ENCODE assay signal across 8 cellular contexts in the genomic region with DNA sequence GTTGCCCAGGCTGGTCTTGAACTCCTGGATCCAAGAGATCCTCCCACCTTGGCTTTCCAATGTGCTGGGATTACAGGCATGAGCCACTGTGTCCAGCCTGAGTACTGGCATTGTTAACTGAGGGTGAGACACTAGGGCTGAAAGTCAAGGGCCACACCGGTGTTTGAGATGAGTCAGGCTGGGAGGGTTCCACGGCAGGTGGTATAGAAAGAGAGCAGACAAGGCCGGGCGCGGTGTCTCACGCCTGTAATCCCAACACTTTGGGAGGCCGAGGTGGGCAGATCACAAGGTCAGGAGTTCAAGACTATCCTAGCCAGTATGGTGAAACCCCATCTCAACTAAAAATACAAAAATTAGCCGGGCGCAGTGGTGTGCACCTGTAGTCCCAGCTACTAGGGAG. TPM values are rescaled to one million over a fixed set of nuclear protein-coding genes. Genes with fewer than 3 reads are reported as not detected.
DNase-seq lines count a peak whose midpoint lies in the region; FAIRE-seq and TF ChIP-seq lines count a peak whose summit lies in the region.
"Not testable (repeated sequence)": the region's sequence is repeated elsewhere in the genome, so short reads cannot be mapped to it uniquely, and the experiment has no call there.
"Had no signal": no experiment of that assay in that cellular context is flagged by ENCODE, and none has a peak within 500 bp of the region (broad histone marks: within the 10 kb centered on the region; RNA-seq: fewer than 3 reads in every experiment).

No MANE protein-coding gene starts in this region.

- H3K79me2 ChIP-seq in GM23248 (ENCODE audit: insufficient read depth) (peaks cover 73% of the 10 kb centered on the region), endothelial cell of umbilical vein (ENCODE audit: control insufficient read depth, insufficient read depth, low read length) (peaks cover 37% of the 10 kb centered on the region)

- DNase-seq in GM23248; activated T-cell treated with anti-CD3 and anti-CD28 coated beads, Interleukin-2, amount 50 U/mL, for 24 hours; endothelial cell of umbilical vein (ENCODE audit: low read depth, low spot score); left ventricle myocardium inferior; neural crest cell (ENCODE audit: low read depth, low spot score); uterus: not testable (repeated sequence)

- H3K36me3 Mint-ChIP-seq in activated T-cell treated with anti-CD3 and anti-CD28 coated beads, Interleukin-2, amount 50 U/mL, for 24 hours (ENCODE audit: low read depth): peaks cover 25% of the 10 kb centered on the region
- not testable (repeated sequence) for H3K36me3 Mint-ChIP-seq in neural crest cell (ENCODE audit: low read depth)

- dilution Hi-C loops in endothelial cell of umbilical vein (cut with MboI; ENCODE audit: extremely low pct_ligation_motif_present, low sequenced_read_pairs): not testable (repeated sequence)

- H3K4me2 ChIP-seq in GM23248 (ENCODE audit: unreplicated experiment); endothelial cell of umbilical vein (ENCODE audit: insufficient read depth, low read length): not testable (repeated sequence)

- peaks cover 42% of the 10 kb centered on the region for H3K4me1 Mint-ChIP-seq in activated T-cell treated with anti-CD3 and anti-CD28 coated beads, Interleukin-2, amount 50 U/mL, for 24 hours (ENCODE audit: low read depth)
- H3K4me1 Mint-ChIP-seq in neural crest cell: peaks cover 38% of the 10 kb centered on the region

- TF ChIP-seq CTCF in endothelial cell of umbilical vein (IDR thresholded peaks at IDR 0.05; ENCODE audit: extremely low read depth in 1 of 2, insufficient read depth in 1 of 2, low read depth in 1 of 2, low read length in 2 of 2); left ventricle myocardium inferior (IDR thresholded peaks at IDR 0.05; ENCODE audit: borderline replicate concordance); neural crest cell (conservative IDR thresholded peaks at IDR 0.05); uterus (IDR thresholded peaks at IDR 0.05): not testable (repeated sequence)

- H3K9me3 ChIP-seq in GM23248 (ENCODE audit: low read depth); endothelial cell of umbilical vein (replicated peaks; ENCODE audit: control insufficient read depth, insufficient read depth, low read length); left ventricle myocardium inferior (replicated peaks); subcutaneous abdominal adipose tissue (ENCODE audit: control insufficient read depth in 5 of 5, low read length in 5 of 5); uterus: not testable (repeated sequence)

- peaks cover 40% of the 10 kb centered on the region for H3F3A ChIP-seq in GM23248 (ENCODE audit: insufficient read depth)

- intact Hi-C loops in endothelial cell of umbilical vein (cut with micrococcal nuclease); left ventricle myocardium inferior (cut with micrococcal nuclease); uterus (cut with DNase I; ENCODE audit: low total_unique reads): not testable (repeated sequence)

- H3K4me3 Mint-ChIP-seq in activated T-cell treated with anti-CD3 and anti-CD28 coated beads, Interleukin-2, amount 50 U/mL, for 24 hours: not testable (repeated sequence)
- peak overlapping the region; percentile 38 for H3K4me3 Mint-ChIP-seq in neural crest cell

- H3K27ac Mint-ChIP-seq in activated T-cell treated with anti-CD3 and anti-CD28 coated beads, Interleukin-2, amount 50 U/mL, for 24 hours: peak overlapping the region; percentile 79
- not testable (repeated sequence) for H3K27ac Mint-ChIP-seq in neural crest cell (ENCODE audit: unreplicated experiment)

- peak; percentile 47 for FAIRE-seq in endothelial cell of umbilical vein (lab: Jason Lieb, UNC)

- H3K4me3 ChIP-seq in GM23248; endothelial cell of umbilical vein (replicated peaks in 1 of 3; ENCODE audit: insufficient read depth in 1 of 3, low read depth in 1 of 3, low read length in 3 of 3); left ventricle myocardium inferior; subcutaneous abdominal adipose tissue (ENCODE audit: low read depth in 1 of 5, low read length in 5 of 5); uterus: not testable (repeated sequence)

- H2AFZ ChIP-seq in GM23248; endothelial cell of umbilical vein (ENCODE audit: low read depth, low read length): not testable (repeated sequence)

- H3K36me3 ChIP-seq in GM23248 (ENCODE audit: low read depth); left ventricle myocardium inferior; uterus: not testable (repeated sequence)
- H3K36me3 ChIP-seq in endothelial cell of umbilical vein (ENCODE audit: control insufficient read depth in 2 of 2, extremely low read depth in 1 of 2, insufficient read depth in 2 of 2, low read length in 2 of 2) (peaks cover 0 to 16% of the 10 kb centered on the region in 2 experiments), subcutaneous abdominal adipose tissue (ENCODE audit: control insufficient read depth in 5 of 5, insufficient read depth in 5 of 5, low read length in 5 of 5) (peaks cover 0 to 13% (median 6%) of the 10 kb centered on the region in 5 donors)

- POLR2A ChIA-PET in endothelial cell of umbilical vein (lab: Charles Lee): not testable (repeated sequence)

- not testable (repeated sequence) for H3K9me2 ChIP-seq in GM23248 (ENCODE audit: insufficient read depth)

- not testable (repeated sequence) for BruUV-seq in endothelial cell of umbilical vein (replicated peaks; lab: Mats Ljungman, UMichigan)

- not testable (repeated sequence) for H4K20me1 ChIP-seq in GM23248 (ENCODE audit: insufficient read depth); endothelial cell of umbilical vein (replicated peaks; ENCODE audit: control insufficient read depth, extremely low read depth, insufficient read depth, low read length)

- not testable (repeated sequence) for TF ChIP-seq POLR2A in endothelial cell of umbilical vein (IDR thresholded peaks at IDR 0.05; ENCODE audit: low read depth, low read length); uterus (IDR thresholded peaks at IDR 0.05)

- not testable (repeated sequence) for H3K9me1 ChIP-seq in endothelial cell of umbilical vein (replicated peaks; ENCODE audit: control insufficient read depth, extremely low read depth, insufficient read depth, low read length)

- peaks cover 47% of the 10 kb centered on the region for H3K4me1 ChIP-seq in GM23248 (ENCODE audit: insufficient read depth)
- H3K4me1 ChIP-seq in endothelial cell of umbilical vein (ENCODE audit: control insufficient read depth, extremely low read depth, insufficient read depth, low read length): peaks cover 55% of the 10 kb centered on the region
- peaks cover 85% of the 10 kb centered on the region for H3K4me1 ChIP-seq in left ventricle myocardium inferior
- peaks cover 15 to 84% (median 80%) of the 10 kb centered on the region in 5 donors for H3K4me1 ChIP-seq in subcutaneous abdominal adipose tissue (ENCODE audit: control insufficient read depth in 5 of 5, insufficient read depth in 5 of 5, low read length in 5 of 5)
- peaks cover 3 to 18% of the 10 kb centered on the region in 2 donors for H3K4me1 ChIP-seq in uterus

- WGBS in GM23248 (ENCODE audit: low coverage in 1 of 2, low lambda C conversion rate in 2 of 2, missing lambda C conversion rate in 2 of 2), 2 experiments: 92% methylated on average over 9 of the region's 9 CpGs

- peak overlapping the region; percentile 96; the same call in 1 of the 2 replicates for H3K27ac ChIP-seq in GM23248
- not testable (repeated sequence) for H3K27ac ChIP-seq in endothelial cell of umbilical vein (ENCODE audit: insufficient read depth, low read depth, low read length)
- H3K27ac ChIP-seq in left ventricle myocardium inferior (replicated peaks): peak overlapping the region; percentile 94
- peak overlapping the region; percentile 92 for H3K27ac ChIP-seq in subcutaneous abdominal adipose tissue (ENCODE audit: low read depth, low read length)
- H3K27ac ChIP-seq in uterus: peak overlapping the region; percentile 74 to 79

- in situ Hi-C loops in GM23248 (cut with MboI): not testable (repeated sequence)

- H3K9me3 Mint-ChIP-seq in activated T-cell treated with anti-CD3 and anti-CD28 coated beads, Interleukin-2, amount 50 U/mL, for 24 hours; neural crest cell: not testable (repeated sequence)

- H3K27me3 Mint-ChIP-seq in activated T-cell treated with anti-CD3 and anti-CD28 coated beads, Interleukin-2, amount 50 U/mL, for 24 hours; neural crest cell (ENCODE audit: low read depth): not testable (repeated sequence)

- CTCF ChIA-PET in endothelial cell of umbilical vein (lab: Charles Lee): interaction anchor here (1.6 kb wide), 1 partner anchor 10 kb away, joined by 3 read pairs; a partner anchor contains a TSS

- not testable (repeated sequence) for H3K27me3 ChIP-seq in GM23248 (replicated peaks; ENCODE audit: insufficient read depth); endothelial cell of umbilical vein (ENCODE audit: control insufficient read depth in 2 of 2, insufficient read depth in 2 of 2, low read length in 2 of 2); left ventricle myocardium inferior (ENCODE audit: low read depth); subcutaneous abdominal adipose tissue (ENCODE audit: control insufficient read depth in 5 of 5, insufficient read depth in 4 of 5, low read length in 5 of 5); uterus

- H3K9ac ChIP-seq in GM23248; endothelial cell of umbilical vein (replicated peaks; ENCODE audit: extremely low read depth, insufficient read depth, low read length); subcutaneous abdominal adipose tissue (ENCODE audit: low read length in 5 of 5): not testable (repeated sequence)

RNA-seq across cellular contexts. Expression of a gene that starts 3.2 kb away (rescaled TPM):
- total RNA-seq in GM23248 (2014; rRNA removed; shearing (Covaris generic)): 159 and 178 TPM in 2 replicates
- polyA plus RNA-seq in GM23248 (2016; fragmentation: Nextera tagmentation; extraction: Ambion mirVana): 294 and 308 TPM in 2 replicates
- total RNA-seq in endothelial cell of umbilical vein: 133 and 142 TPM in 2 replicates
- 629 and 643 TPM in 2 replicates for polyA plus RNA-seq in endothelial cell of umbilical vein
- 503 and 603 TPM in 2 replicates for polyA plus RNA-seq in endothelial cell of umbilical vein (2011; cell fraction: cytosol; rRNA removed)
- polyA plus RNA-seq in endothelial cell of umbilical vein (2011; cell fraction: nucleus; rRNA removed): 227 and 271 TPM in 2 replicates
- 260 and 265 TPM in 2 replicates for polyA plus RNA-seq in endothelial cell of umbilical vein (2012)
- 205 and 256 TPM in 2 replicates for polyA minus RNA-seq in endothelial cell of umbilical vein
- 27.7 TPM for polyA minus RNA-seq in endothelial cell of umbilical vein (2011; cell fraction: cytosol; rRNA and poly(A)+ RNA removed)
- 51.5 and 60.1 TPM in 2 replicates for polyA minus RNA-seq in endothelial cell of umbilical vein (2011; cell fraction: nucleus; rRNA and poly(A)+ RNA removed)
- total RNA-seq in left ventricle myocardium inferior: 89.2 TPM
- 67.9 and 75.8 TPM in 2 replicates for total RNA-seq in neural crest cell
- 100 to 1,000 TPM in 2 of 4 donors, 10 to 100 TPM in 2; 53.0 to 362 (median 175) TPM for total RNA-seq in uterus

RNA-seq across cellular contexts. Expression of a gene that starts 8.1 kb away (rescaled TPM):
- 50.3 and 59.0 TPM in 2 replicates for total RNA-seq in GM23248 (2014; rRNA removed; shearing (Covaris generic))
- polyA plus RNA-seq in GM23248 (2016; fragmentation: Nextera tagmentation; extraction: Ambion mirVana): 287 and 289 TPM in 2 replicates
- total RNA-seq in endothelial cell of umbilical vein: 164 and 186 TPM in 2 replicates
- polyA plus RNA-seq in endothelial cell of umbilical vein: 624 and 648 TPM in 2 replicates
- polyA plus RNA-seq in endothelial cell of umbilical vein (2011; cell fraction: cytosol; rRNA removed): 398 and 453 TPM in 2 replicates
- 96.0 and 112 TPM in 2 replicates for polyA plus RNA-seq in endothelial cell of umbilical vein (2011; cell fraction: nucleus; rRNA removed)
- 305 and 367 TPM in 2 replicates for polyA plus RNA-seq in endothelial cell of umbilical vein (2012)
- polyA minus RNA-seq in endothelial cell of umbilical vein: 96.5 and 104 TPM in 2 replicates
- not detected for polyA minus RNA-seq in endothelial cell of umbilical vein (2011; cell fraction: cytosol; rRNA and poly(A)+ RNA removed)
- 9.9 and 13.3 TPM in 2 replicates for polyA minus RNA-seq in endothelial cell of umbilical vein (2011; cell fraction: nucleus; rRNA and poly(A)+ RNA removed)
- total RNA-seq in left ventricle myocardium inferior: 47.3 TPM
- 0.50 and 1.5 TPM in 2 replicates for total RNA-seq in neural crest cell
- total RNA-seq in uterus: 100 to 1,000 TPM in 2 of 4 donors, 10 to 100 TPM in 2; 25.6 to 197 (median 99.5) TPM
- total RNA-seq: SJCRH30 had no signal

RNA-seq across cellular contexts. Expression of a gene that starts 10.2 kb away (rescaled TPM):
- total RNA-seq in GM23248 (2014; rRNA removed; shearing (Covaris generic)): 13.5 and 20.9 TPM in 2 replicates
- polyA plus RNA-seq in GM23248 (2016; fragmentation: Nextera tagmentation; extraction: Ambion mirVana) (35.7 and 36.0 TPM in 2 replicates), endothelial cell of umbilical vein (35.7 and 44.9 TPM in 2 replicates)
- total RNA-seq in endothelial cell of umbilical vein (14.6 and 17.7 TPM in 2 replicates), left ventricle myocardium inferior (10.1 TPM), neural crest cell (20.9 and 22.2 TPM in 2 replicates), uterus (10 to 100 TPM in 1 of 4 donors, 1 to 10 TPM in 2, not detected in 1; 2.6 to 24.1 (median 7.8) TPM)
- 16.7 and 22.6 TPM in 2 replicates for polyA plus RNA-seq in endothelial cell of umbilical vein (2011; cell fraction: cytosol; rRNA removed)
- 33.1 and 43.4 TPM in 2 replicates for polyA plus RNA-seq in endothelial cell of umbilical vein (2011; cell fraction: nucleus; rRNA removed)
- 18.0 and 18.7 TPM in 2 replicates for polyA plus RNA-seq in endothelial cell of umbilical vein (2012)
- 19.8 and 22.4 TPM in 2 replicates for polyA minus RNA-seq in endothelial cell of umbilical vein
- polyA minus RNA-seq in endothelial cell of umbilical vein (2011; cell fraction: cytosol; rRNA and poly(A)+ RNA removed): 2.2 TPM
- polyA minus RNA-seq in endothelial cell of umbilical vein (2011; cell fraction: nucleus; rRNA and poly(A)+ RNA removed): 7.1 and 9.5 TPM in 2 replicates

RNA-seq across cellular contexts. Expression of a gene that starts 14.9 kb away (rescaled TPM):
- 1.7 TPM in 1 of 2 replicates, not detected in the other for total RNA-seq in GM23248 (2014; rRNA removed; shearing (Covaris generic))
- polyA plus RNA-seq in GM23248 (2016; fragmentation: Nextera tagmentation; extraction: Ambion mirVana) (1.0 and 1.2 TPM in 2 replicates), endothelial cell of umbilical vein (68.7 and 73.1 TPM in 2 replicates)
- total RNA-seq in endothelial cell of umbilical vein (35.8 and 39.0 TPM in 2 replicates), left ventricle myocardium inferior (15.5 TPM), neural crest cell (1.1 and 2.1 TPM in 2 replicates), uterus (10 to 100 TPM in 1 of 4 donors, 1 to 10 TPM in 2, not detected in 1; 1.3 to 12.3 (median 5.2) TPM)
- 66.7 and 80.9 TPM in 2 replicates for polyA plus RNA-seq in endothelial cell of umbilical vein (2011; cell fraction: cytosol; rRNA removed)
- polyA plus RNA-seq in endothelial cell of umbilical vein (2011; cell fraction: nucleus; rRNA removed): 26.9 and 29.2 TPM in 2 replicates
- polyA plus RNA-seq in endothelial cell of umbilical vein (2012): 94.8 and 116 TPM in 2 replicates
- polyA minus RNA-seq in endothelial cell of umbilical vein: 17.4 and 21.2 TPM in 2 replicates
- 23.2 TPM for polyA minus RNA-seq in endothelial cell of umbilical vein (2011; cell fraction: cytosol; rRNA and poly(A)+ RNA removed)
- polyA minus RNA-seq in endothelial cell of umbilical vein (2011; cell fraction: nucleus; rRNA and poly(A)+ RNA removed): 3.8 and 4.4 TPM in 2 replicates

RNA-seq across cellular contexts. Expression of a gene that starts 19.6 kb away (rescaled TPM):
- total RNA-seq in GM23248 (2014; rRNA removed; shearing (Covaris generic)): 9.8 and 19.5 TPM in 2 replicates
- polyA plus RNA-seq in GM23248 (2016; fragmentation: Nextera tagmentation; extraction: Ambion mirVana) (30.4 and 31.3 TPM in 2 replicates), endothelial cell of umbilical vein (17.4 and 20.9 TPM in 2 replicates)
- total RNA-seq in endothelial cell of umbilical vein (23.0 and 27.4 TPM in 2 replicates), left ventricle myocardium inferior (25.1 TPM), neural crest cell (50.4 and 53.7 TPM in 2 replicates), uterus (10 to 100 TPM; 19.0 to 44.8 (median 28.2) TPM)
- polyA plus RNA-seq in endothelial cell of umbilical vein (2011; cell fraction: cytosol; rRNA removed): 13.1 TPM in 2 replicates
- 20.0 and 25.4 TPM in 2 replicates for polyA plus RNA-seq in endothelial cell of umbilical vein (2011; cell fraction: nucleus; rRNA removed)
- polyA plus RNA-seq in endothelial cell of umbilical vein (2012): 13.4 and 16.3 TPM in 2 replicates
- polyA minus RNA-seq in endothelial cell of umbilical vein: 31.9 and 46.7 TPM in 2 replicates
- 27.0 TPM for polyA minus RNA-seq in endothelial cell of umbilical vein (2011; cell fraction: cytosol; rRNA and poly(A)+ RNA removed)
- 15.5 and 20.8 TPM in 2 replicates for polyA minus RNA-seq in endothelial cell of umbilical vein (2011; cell fraction: nucleus; rRNA and poly(A)+ RNA removed)

Comparison
In these comparisons a context has a peak if more than half of its experiments do, and no peak if none do; other contexts are left out.
1. RNA of a gene that starts 8.1 kb away (total RNA-seq): 164 to 186 TPM in endothelial cell of umbilical vein, 25.6 to 197 TPM in uterus, 50.3 to 59.0 TPM in GM23248 and 47.3 TPM in left ventricle myocardium inferior (single experiment); 0.50 to 1.5 TPM in neural crest cell; every median in the first group is over 10 times any median in the second.